Comparison of ENCODE assay signal across 1 cellular context in the genomic region with DNA sequence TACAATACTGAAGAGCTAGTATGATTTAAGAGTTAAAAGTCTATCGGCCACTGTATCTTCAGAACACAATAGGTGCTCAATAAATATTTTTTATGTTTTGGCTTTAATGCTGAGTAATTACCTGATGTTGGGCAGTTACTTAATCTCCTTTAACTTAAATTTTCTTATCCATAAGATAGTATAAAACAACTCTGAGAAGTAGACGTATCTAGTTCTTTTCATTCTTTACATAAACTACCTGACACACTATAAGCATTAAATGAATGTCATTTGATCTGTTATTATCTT.
A peak's percentile ranks its signal among the peaks of the same experiment; 100 is the strongest.
TF ChIP-seq lines count a peak whose summit lies in the region.

No MANE protein-coding gene starts in this region.

TF ChIP-seq in K562, 482 proteins besides CTCF, POLR2A, EP300 and RAD21 (continued from another document):
- 0 out of 2 replicates have a peak, but pooled peaks have one; percentile 2 for TF ChIP-seq ZNF644 (tag; IDR thresholded peaks at IDR 0.05; ENCODE audit: low read depth)
- no peak for TF ChIP-seq ZNF696 (CRISPR knock-in tag; conservative IDR thresholded peaks at IDR 0.05)
- TF ChIP-seq RBM15 (IDR thresholded peaks at IDR 0.05; ENCODE audit: insufficient read depth, low read length) = no peak
- no peak for TF ChIP-seq WHSC1 (IDR thresholded peaks at IDR 0.05; ENCODE audit: low read length)
- 0 out of 2 replicates have a peak, but pooled peaks have one; percentile 11 for TF ChIP-seq EP400 (IDR thresholded peaks at IDR 0.05)
- TF ChIP-seq PRPF4 (IDR thresholded peaks at IDR 0.05; ENCODE audit: insufficient read depth, low read depth, low read length, poor library complexity, severe bottlenecking) = no peak
- TF ChIP-seq GABPB2 (CRISPR knock-in tag; conservative IDR thresholded peaks at IDR 0.05) = no peak
